8 cellular contexts compared by ENCODE assay signal in genomic region chr3:172836390-172836997, GRCh38.
DNase-seq lines count a peak whose midpoint lies in the region; ATAC-seq and TF ChIP-seq lines count a peak whose summit lies in the region.

No MANE protein-coding gene starts in this region.

- H3K27me3 ChIP-seq in sigmoid colon = no peaks in the 10 kb centered on the region

- TF ChIP-seq CTCF in brain (conservative IDR thresholded peaks at IDR 0.05) = peak; percentile 51 to 70
- peak in 1 of 4 experiments; percentile 10 for TF ChIP-seq CTCF in sigmoid colon (IDR thresholded peaks at IDR 0.05)

- H3K4me3 ChIP-seq in sigmoid colon = no peak overlapping the region

- WGBS in sigmoid colon, 2 donors = 43 to 48% methylated on average over 6 of the region's 6 CpGs

- POLR2A ChIA-PET in T-cell (lab: Charles Lee) = no interaction called here

- CTCF ChIA-PET in T-cell (lab: Charles Lee) = no interaction called here

- H3K9me3 Mint-ChIP-seq in activated naive CD8-positive, alpha-beta T cell treated with anti-CD3 and anti-CD28 coated beads, Interleukin-2, amount 50 U/mL, for 24 hours = no peaks in the 10 kb centered on the region
- no peaks in the 10 kb centered on the region for H3K9me3 Mint-ChIP-seq in activated naive CD8-positive, alpha-beta T cell treated with anti-CD3 and anti-CD28 coated beads for 36 hours
- H3K9me3 Mint-ChIP-seq in brain (no peaks in the 10 kb centered on the region), T-cell (no peaks in the 10 kb centered on the region)

- H3K36me3 Mint-ChIP-seq in activated naive CD8-positive, alpha-beta T cell treated with anti-CD3 and anti-CD28 coated beads, Interleukin-2, amount 50 U/mL, for 24 hours (ENCODE audit: low read depth) = no peaks in the 10 kb centered on the region
- no peaks in the 10 kb centered on the region for H3K36me3 Mint-ChIP-seq in activated naive CD8-positive, alpha-beta T cell treated with anti-CD3 and anti-CD28 coated beads for 36 hours
- H3K36me3 Mint-ChIP-seq in brain = no peaks in the 10 kb centered on the region
- no peaks in the 10 kb centered on the region for H3K36me3 Mint-ChIP-seq in T-cell

- peak; percentile 11 for DNase-seq in activated naive CD8-positive, alpha-beta T cell treated with anti-CD3 and anti-CD28 coated beads, Interleukin-2, amount 50 U/mL, for 24 hours
- DNase-seq in activated naive CD8-positive, alpha-beta T cell treated with anti-CD3 and anti-CD28 coated beads for 36 hours = no peak
- DNase-seq in NCI-H446 treated with DMSO at 0.1 percent for 48 hours (lab: John Stamatoyannopoulos, UW) = peak; percentile 28
- DNase-seq in kidney tubule cell (ENCODE audit: low spot score) = peak; percentile 43
- no peak for DNase-seq in sigmoid colon
- no peak for DNase-seq in T-cell

- H3K36me3 ChIP-seq in sigmoid colon = no peaks in the 10 kb centered on the region

- no peak overlapping the region for H3K4me3 Mint-ChIP-seq in activated naive CD8-positive, alpha-beta T cell treated with anti-CD3 and anti-CD28 coated beads, Interleukin-2, amount 50 U/mL, for 24 hours
- H3K4me3 Mint-ChIP-seq in activated naive CD8-positive, alpha-beta T cell treated with anti-CD3 and anti-CD28 coated beads for 36 hours = no peak overlapping the region
- H3K4me3 Mint-ChIP-seq in brain (no peak overlapping the region), T-cell (no peak overlapping the region)

- H3K27me3 Mint-ChIP-seq in activated naive CD8-positive, alpha-beta T cell treated with anti-CD3 and anti-CD28 coated beads, Interleukin-2, amount 50 U/mL, for 24 hours = peaks cover 11% of the 10 kb centered on the region
- H3K27me3 Mint-ChIP-seq in activated naive CD8-positive, alpha-beta T cell treated with anti-CD3 and anti-CD28 coated beads for 36 hours = no peaks in the 10 kb centered on the region
- H3K27me3 Mint-ChIP-seq in brain (peaks cover 2% of the 10 kb centered on the region), T-cell (peaks cover 4% of the 10 kb centered on the region in 2 donors)

- peak; percentile 69 for ATAC-seq in activated naive CD8-positive, alpha-beta T cell treated with anti-CD3 and anti-CD28 coated beads, Interleukin-2, amount 50 U/mL, for 24 hours
- ATAC-seq in HG02973 (IDR thresholded peaks at IDR 0.05; ENCODE audit: unreplicated experiment) = peak; percentile 72
- ATAC-seq in T-cell (replicated peaks in 1 of 4) = no peak

- H3K9me3 ChIP-seq in sigmoid colon = no peaks in the 10 kb centered on the region

- H3K27ac Mint-ChIP-seq in activated naive CD8-positive, alpha-beta T cell treated with anti-CD3 and anti-CD28 coated beads, Interleukin-2, amount 50 U/mL, for 24 hours = no peak overlapping the region
- no peak overlapping the region for H3K27ac Mint-ChIP-seq in activated naive CD8-positive, alpha-beta T cell treated with anti-CD3 and anti-CD28 coated beads for 36 hours
- H3K27ac Mint-ChIP-seq in brain = no peak overlapping the region
- H3K27ac Mint-ChIP-seq in T-cell = no peak overlapping the region

- no peaks in the 10 kb centered on the region for H3K4me1 ChIP-seq in sigmoid colon

- no peak overlapping the region for H3K27ac ChIP-seq in sigmoid colon

- TF ChIP-seq EP300 in sigmoid colon (IDR thresholded peaks at IDR 0.05) = no peak

- intact Hi-C loops in sigmoid colon (cut with DNase I) = no loop called here

- no peak for TF ChIP-seq POLR2A in sigmoid colon (IDR thresholded peaks at IDR 0.05)

- no peaks in the 10 kb centered on the region for H3K4me1 Mint-ChIP-seq in activated naive CD8-positive, alpha-beta T cell treated with anti-CD3 and anti-CD28 coated beads, Interleukin-2, amount 50 U/mL, for 24 hours
- no peaks in the 10 kb centered on the region for H3K4me1 Mint-ChIP-seq in activated naive CD8-positive, alpha-beta T cell treated with anti-CD3 and anti-CD28 coated beads for 36 hours
- no peaks in the 10 kb centered on the region for H3K4me1 Mint-ChIP-seq in brain
- no peaks in the 10 kb centered on the region for H3K4me1 Mint-ChIP-seq in T-cell

Comparison
In these comparisons a context has a peak if more than half of its experiments do, and no peak if none do; other contexts are left out.
1. DNase-seq: peak in activated naive CD8-positive, alpha-beta T cell treated with anti-CD3 and anti-CD28 coated beads, Interleukin-2, amount 50 U/mL, for 24 hours (single experiment), NCI-H446 treated with DMSO at 0.1 percent for 48 hours (single experiment) and kidney tubule cell (single experiment); none in activated naive CD8-positive, alpha-beta T cell treated with anti-CD3 and anti-CD28 coated beads for 36 hours (single experiment), sigmoid colon (single experiment) and T-cell (0 of 34).
2. ATAC-seq: peak in activated naive CD8-positive, alpha-beta T cell treated with anti-CD3 and anti-CD28 coated beads, Interleukin-2, amount 50 U/mL, for 24 hours (single experiment) and HG02973 (single experiment); none in T-cell (0 of 4).